Comparison of ENCODE assay signal across 1 cellular context in genomic region chr5:147935032-147935431, GRCh38.
TF ChIP-seq lines count a peak whose summit lies in the region.

No MANE protein-coding gene starts in this region.

TF ChIP-seq in IMR-90, 13 proteins besides CTCF, POLR2A, EP300 and RAD21 (continued from another document):
- no peak for TF ChIP-seq MAFK (IDR thresholded peaks at IDR 0.05; ENCODE audit: low read depth, low read length)
- peak; percentile 56; the same call in 1 of the 2 replicates for TF ChIP-seq SMC3 (IDR thresholded peaks at IDR 0.05; ENCODE audit: low read depth, low read length)
- no peak for TF ChIP-seq RFX5 (IDR thresholded peaks at IDR 0.05; ENCODE audit: low read depth, low read length)
- no peak for TF ChIP-seq ELK1 (IDR thresholded peaks at IDR 0.05; ENCODE audit: borderline replicate concordance, low read depth, low read length)
